ENCODE assay signal across 10 cellular contexts in the genomic region with DNA sequence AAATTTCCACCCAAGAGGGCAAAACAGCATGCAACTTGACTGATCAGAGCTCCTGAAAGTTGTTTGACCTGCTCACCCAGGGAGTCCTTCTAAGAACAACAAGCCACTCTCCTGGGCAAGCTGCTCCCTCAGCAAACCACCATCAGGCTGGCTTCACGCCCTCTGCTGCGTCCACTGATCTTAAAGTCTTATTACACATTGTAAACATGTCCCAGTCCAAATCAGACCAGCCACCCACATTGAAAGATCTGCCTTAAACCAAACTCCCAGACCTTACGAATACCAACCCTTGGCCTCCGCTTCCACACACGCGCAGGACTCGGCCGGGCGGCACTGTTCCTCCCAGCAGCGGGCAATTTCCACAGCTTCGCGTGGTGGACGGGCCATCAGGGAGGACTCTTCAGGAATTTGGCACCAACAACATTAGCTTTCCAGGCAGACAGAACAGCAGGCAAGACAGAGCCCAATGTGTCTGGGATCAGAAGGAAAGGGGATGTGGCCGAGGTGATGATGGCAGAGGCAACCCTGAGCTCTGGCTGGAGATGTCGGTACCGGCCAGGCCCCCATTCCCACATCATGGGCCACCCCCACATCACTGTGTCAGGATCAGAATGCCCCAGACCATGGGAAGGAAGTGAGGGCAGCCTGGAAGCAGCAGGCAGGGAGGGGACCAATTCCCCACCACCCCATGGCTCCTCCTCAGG. TPM values are rescaled to one million over a fixed set of nuclear protein-coding genes. Genes with fewer than 3 reads are reported as not detected.
DNase-seq lines count a peak whose midpoint lies in the region; ATAC-seq and TF ChIP-seq lines count a peak whose summit lies in the region.
"Had no signal": no experiment of that assay in that cellular context is flagged by ENCODE, and none has a peak within 500 bp of the region (broad histone marks: within the 10 kb centered on the region; RNA-seq: fewer than 3 reads in every experiment).

No MANE protein-coding gene starts in this region.

- TF ChIP-seq CTCF in lower lobe of right lung (IDR thresholded peaks at IDR 0.05) = no peak

- H3K4me3 ChIP-seq in lower lobe of right lung = no peak overlapping the region

- no peaks in the 10 kb centered on the region for H3K9me3 ChIP-seq in lower lobe of right lung

- no peak for DNase-seq in activated T-cell treated with anti-CD3 and anti-CD28 coated beads, Interleukin-2, amount 50 U/mL, for 24 hours
- DNase-seq in activated T-cell treated with anti-CD3 and anti-CD28 coated beads, Interleukin-2, amount 50 U/mL, for 1 hour = no peak
- DNase-seq in activated CD8-positive, alpha-beta T cell treated with anti-CD3 and anti-CD28 coated beads, Interleukin-2, amount 10 ng/mL, durations not matched to agents 7 days and 5 days = no peak
- peak; percentile 69 for DNase-seq in lower lobe of right lung
- DNase-seq in HCEC 1CT = no peak
- DNase-seq in GF-D8 (lab: John Stamatoyannopoulos, UW) = no peak
- DNase-seq: NCI-H1436 treated with DMSO at 0.1 percent for 48 hours; NK-92 treated with Interleukin-12 subunit alpha and Interleukin-12 subunit beta, amount 100 ng/mL, for 24 hours had no signal

- no peaks in the 10 kb centered on the region for H3K9me3 Mint-ChIP-seq in activated T-cell treated with anti-CD3 and anti-CD28 coated beads, Interleukin-2, amount 50 U/mL, for 24 hours
- no peaks in the 10 kb centered on the region for H3K9me3 Mint-ChIP-seq in activated CD8-positive, alpha-beta T cell treated with anti-CD3 and anti-CD28 coated beads, Interleukin-2, amount 10 ng/mL, durations not matched to agents 7 days and 5 days (ENCODE audit: insufficient read depth)

- intact Hi-C loops in lower lobe of right lung (cut with DNase I) = no loop called here

- H3K27ac Mint-ChIP-seq in activated T-cell treated with anti-CD3 and anti-CD28 coated beads, Interleukin-2, amount 50 U/mL, for 24 hours = peak overlapping the region; percentile 95
- peak overlapping the region; percentile 84 for H3K27ac Mint-ChIP-seq in activated CD8-positive, alpha-beta T cell treated with anti-CD3 and anti-CD28 coated beads, Interleukin-2, amount 10 ng/mL, durations not matched to agents 7 days and 5 days

- H3K27me3 Mint-ChIP-seq in activated T-cell treated with anti-CD3 and anti-CD28 coated beads, Interleukin-2, amount 50 U/mL, for 24 hours = no peaks in the 10 kb centered on the region
- no peaks in the 10 kb centered on the region for H3K27me3 Mint-ChIP-seq in activated CD8-positive, alpha-beta T cell treated with anti-CD3 and anti-CD28 coated beads, Interleukin-2, amount 10 ng/mL, durations not matched to agents 7 days and 5 days (ENCODE audit: low read depth)

- no peaks in the 10 kb centered on the region for H3K36me3 ChIP-seq in lower lobe of right lung

- peaks cover 55% of the 10 kb centered on the region for H3K4me1 ChIP-seq in lower lobe of right lung

- no peaks in the 10 kb centered on the region for H3K27me3 ChIP-seq in lower lobe of right lung (ENCODE audit: low read depth)

- peaks cover 94% of the 10 kb centered on the region for H3K4me1 Mint-ChIP-seq in activated T-cell treated with anti-CD3 and anti-CD28 coated beads, Interleukin-2, amount 50 U/mL, for 24 hours (ENCODE audit: low read depth)
- peaks cover 95% of the 10 kb centered on the region for H3K4me1 Mint-ChIP-seq in activated CD8-positive, alpha-beta T cell treated with anti-CD3 and anti-CD28 coated beads, Interleukin-2, amount 10 ng/mL, durations not matched to agents 7 days and 5 days (ENCODE audit: low read depth)

- ATAC-seq in activated CD8-positive, alpha-beta T cell treated with anti-CD3 and anti-CD28 coated beads, Interleukin-2, amount 10 ng/mL, durations not matched to agents 7 days and 5 days = no peak
- peak; percentile 59 to 68 for ATAC-seq in lower lobe of right lung
- ATAC-seq in GM18861 (IDR thresholded peaks at IDR 0.05; ENCODE audit: unreplicated experiment) = no peak

- peaks cover 97% of the 10 kb centered on the region for H3K36me3 Mint-ChIP-seq in activated T-cell treated with anti-CD3 and anti-CD28 coated beads, Interleukin-2, amount 50 U/mL, for 24 hours (ENCODE audit: low read depth)
- H3K36me3 Mint-ChIP-seq in activated CD8-positive, alpha-beta T cell treated with anti-CD3 and anti-CD28 coated beads, Interleukin-2, amount 10 ng/mL, durations not matched to agents 7 days and 5 days (ENCODE audit: low read depth) = peaks cover 76% of the 10 kb centered on the region

- POLR2A ChIA-PET in activated CD8-positive, alpha-beta T cell treated with anti-CD3 and anti-CD28 coated beads, Interleukin-2, amount 10 ng/mL, durations not matched to agents 7 days and 5 days (lab: Charles Lee) = interaction anchor here (1.4 kb wide), 1 partner anchor 44 kb away, joined by 6 read pairs; no protein-coding TSS in a partner anchor

- CTCF ChIA-PET in activated CD8-positive, alpha-beta T cell treated with anti-CD3 and anti-CD28 coated beads, Interleukin-2, amount 10 ng/mL, durations not matched to agents 7 days and 5 days (lab: Charles Lee) = interaction anchor here (1.2 to 4.4 kb wide), 2 partner anchors 13 to 108 kb away, joined by 3 to 38 read pairs; no protein-coding TSS in a partner anchor

- peak overlapping the region; percentile 56 for H3K4me3 Mint-ChIP-seq in activated T-cell treated with anti-CD3 and anti-CD28 coated beads, Interleukin-2, amount 50 U/mL, for 24 hours
- H3K4me3 Mint-ChIP-seq in activated CD8-positive, alpha-beta T cell treated with anti-CD3 and anti-CD28 coated beads, Interleukin-2, amount 10 ng/mL, durations not matched to agents 7 days and 5 days = no peak overlapping the region

- H3K27ac ChIP-seq in lower lobe of right lung = peak overlapping the region; percentile 62
- H3K27ac ChIP-seq in temporal lobe (ENCODE audit: low read depth, low read length) = peak overlapping the region; percentile 83

RNA-seq across cellular contexts. Expression of a gene that starts 56.8 kb away (rescaled TPM):
- total RNA-seq in activated CD8-positive, alpha-beta T cell treated with anti-CD3 and anti-CD28 coated beads, Interleukin-2, amount 10 ng/mL, durations not matched to agents 7 days and 5 days = 100 to 1,000 TPM; 314 to 321 TPM
- total RNA-seq in lower lobe of right lung (49.9 TPM), temporal lobe (10.6 TPM)

Comparison
In these comparisons a context has a peak if more than half of its experiments do, and no peak if none do; other contexts are left out.
1. ATAC-seq: peak in lower lobe of right lung (2 of 2); none in activated CD8-positive, alpha-beta T cell treated with anti-CD3 and anti-CD28 coated beads, Interleukin-2, amount 10 ng/mL, durations not matched to agents 7 days and 5 days (single experiment) and GM18861 (single experiment).